11 cellular contexts compared by ENCODE assay signal in genomic region chr4:115154826-115155225, GRCh38. TPM values are rescaled to one million over a fixed set of nuclear protein-coding genes. Genes with fewer than 3 reads are reported as not detected.
DNase-seq lines count a peak whose midpoint lies in the region; ATAC-seq and TF ChIP-seq lines count a peak whose summit lies in the region.
"Had no signal": no experiment of that assay in that cellular context is flagged by ENCODE, and none has a peak within 500 bp of the region (broad histone marks: within the 10 kb centered on the region; RNA-seq: fewer than 3 reads in every experiment).

No MANE protein-coding gene starts in this region.

- TF ChIP-seq POLR2A in testis (IDR thresholded peaks at IDR 0.05) = no peak

- H3K9me3 ChIP-seq in testis = no peaks in the 10 kb centered on the region

- ATAC-seq in GM19328 (IDR thresholded peaks at IDR 0.05; ENCODE audit: unreplicated experiment) (no peak), left lobe of liver (no peak)

- H3K36me3 ChIP-seq in testis (ENCODE audit: low read depth, missing control alignments) = no peaks in the 10 kb centered on the region

- TF ChIP-seq CTCF in testis (IDR thresholded peaks at IDR 0.05) (no peak), GM13976 (IDR thresholded peaks at IDR 0.05; ENCODE audit: borderline replicate concordance, control extremely low read depth, extremely low read depth, insufficient read depth, missing control alignments) (no peak)

- peak; percentile 20 for DNase-seq in D341Med (ENCODE audit: low spot score)
- DNase-seq in HEK293T (ENCODE audit: extremely low spot score) = peak; percentile 13
- DNase-seq in SW480 (ENCODE audit: low spot score) = peak; percentile 7
- peak; percentile 16 for DNase-seq in iPS DF 4.7 (ENCODE audit: extremely low read depth, low spot score)
- no peak for DNase-seq in testis
- no peak for DNase-seq in left lobe of liver (ENCODE audit: low spot score)
- no peak for DNase-seq in GM13976 (ENCODE audit: low spot score)
- DNase-seq: GF-D8, NCI-H2029 had no signal

- H3K27me3 ChIP-seq in testis = no peaks in the 10 kb centered on the region

- no peak overlapping the region for H3K4me3 ChIP-seq in testis

- H3K4me1 ChIP-seq in testis = no peaks in the 10 kb centered on the region

- POLR2A ChIA-PET in HEK293T (lab: Yijun Ruan, JAX) = no interaction called here

- intact Hi-C loops in testis (cut with DNase I; ENCODE audit: low total_unique reads) = no loop called here

- no peak overlapping the region for H3K27ac ChIP-seq in testis

- in situ Hi-C loops in GM13976 (cut with MboI; ENCODE audit: low sequenced_read_pairs, unreplicated experiment) = no loop called here

- CTCF ChIA-PET in HEK293T (lab: Yijun Ruan, JAX) = no interaction called here

TF ChIP-seq in HEK293T, 16 proteins besides CTCF, POLR2A, EP300 and RAD21:
- TF ChIP-seq FOXM1 (IDR thresholded peaks at IDR 0.05; ENCODE audit: borderline replicate concordance) (no peak), NFRKB (IDR thresholded peaks at IDR 0.05) (no peak)

RNA-seq across cellular contexts. Expression of gene NDST4, which starts 41.4 kb away (rescaled TPM):
- under 1 TPM; 0.55 to 0.99 TPM for total RNA-seq in testis
- polyA plus RNA-seq in testis (ENCODE audit: insufficient read depth, low read depth, low replicate concordance) = 0.41 TPM
- total RNA-seq in left lobe of liver = not detected
- total RNA-seq: T-helper 2 cell treated with Interferon-gamma antibody and Interleukin-4, amounts not matched to agents 100 ng/mL and 5 ng/mL, for 36 hours had no signal

Comparison
In these comparisons a context has a peak if more than half of its experiments do, and no peak if none do; other contexts are left out.
1. DNase-seq: peak in D341Med (single experiment), HEK293T (single experiment), SW480 (single experiment) and iPS DF 4.7 (single experiment); none in testis (single experiment), left lobe of liver (single experiment) and GM13976 (single experiment).